30 cellular contexts compared by ENCODE assay signal in genomic region chr12:124450376-124450750, GRCh38.
DNase-seq lines count a peak whose midpoint lies in the region; ATAC-seq and TF ChIP-seq lines count a peak whose summit lies in the region.
"Had no signal": no experiment of that assay in that cellular context is flagged by ENCODE, and none has a peak within 500 bp of the region (broad histone marks: within the 10 kb centered on the region; RNA-seq: fewer than 3 reads in every experiment).

No MANE protein-coding gene starts in this region.

- H3K27me3 ChIP-seq in spleen (replicated peaks in 1 of 7): no peaks in the 10 kb centered on the region
- H3K27me3 ChIP-seq: gastroesophageal sphincter, upper lobe of left lung had no signal

- peak overlapping the region in 4 of 6 donors; percentile 87 to 94 (median 94) for H3K27ac Mint-ChIP-seq in immature natural killer cell
- H3K27ac Mint-ChIP-seq: activated B cell treated with CpG ODN at 0.5 μM for 24 hours had no signal

- no peak for ATAC-seq in HG03025 (IDR thresholded peaks at IDR 0.05; ENCODE audit: low FRiP score, unreplicated experiment)
- ATAC-seq: gastroesophageal sphincter, left colon had no signal

- peaks cover 7 to 17% (median 15%) of the 10 kb centered on the region in 3 donors for H3K27me3 Mint-ChIP-seq in immature natural killer cell (ENCODE audit: low read depth in 3 of 3)
- H3K27me3 Mint-ChIP-seq: activated B cell treated with CpG ODN at 0.5 μM for 24 hours; activated CD4-positive, alpha-beta T cell treated with anti-CD3 and anti-CD28 coated beads, Interleukin-2, amount 10 ng/mL, durations not matched to agents 7 days and 5 days; IgD-negative memory B cell had no signal

- peak; percentile 42 for DNase-seq in NCI-H1694 (lab: John Stamatoyannopoulos, UW)
- no peak for DNase-seq in NCI-H1694 treated with DMSO at 0.1 percent for 48 hours (lab: John Stamatoyannopoulos, UW)
- no peak for DNase-seq in immature natural killer cell
- DNase-seq in spleen: peak; percentile 69
- DNase-seq in NCI-H2227 (lab: John Stamatoyannopoulos, UW; ENCODE audit: unreplicated experiment): no peak
- DNase-seq in stimulated activated CD4-positive, alpha-beta T cell treated with anti-CD3 and anti-CD28 coated beads, Interleukin-4, amount 100 ng/mL, for 24 hours: no peak
- DNase-seq: activated B cell treated with CpG ODN at 0.5 μM for 24 hours; activated CD4-positive, alpha-beta T cell treated with anti-CD3 and anti-CD28 coated beads, Interleukin-2, amount 10 ng/mL, durations not matched to agents 7 days and 5 days; activated T-cell treated with anti-CD3 and anti-CD28 coated beads, Interleukin-2, amount 50 U/mL, for 48 hours; Calu3; DMS79 treated with DMSO at 0.1 percent for 48 hours; GDM1; GM23248; hippocampal formation; left colon; NCI-H146; NCI-H446 treated with DMSO at 0.1 percent for 48 hours; NCI-H82; stimulated activated CD4-positive, alpha-beta T cell treated with anti-CD3 and anti-CD28 coated beads, Interleukin-1b, Interleukin-23, amount 100 ng/mL, for 48 hours; stimulated activated CD8-positive, alpha-beta memory T cell treated with anti-CD3 and anti-CD28 coated beads, Interleukin-4, amount 100 ng/mL, for 48 hours had no signal

- TF ChIP-seq POLR2A in spleen (IDR thresholded peaks at IDR 0.05): no peak

- intact Hi-C loops in spleen (cut with DNase I; ENCODE audit: low total_unique reads): no loop called here

- peaks cover 34 to 73% (median 51%) of the 10 kb centered on the region in 6 donors for H3K4me1 ChIP-seq in spleen
- H3K4me1 ChIP-seq: parathyroid adenoma had no signal

- H3K4me1 Mint-ChIP-seq in immature natural killer cell: peaks cover 63 to 68% of the 10 kb centered on the region in 2 donors

- H3K36me3 Mint-ChIP-seq in immature natural killer cell: peaks cover 6 to 19% (median 12%) of the 10 kb centered on the region in 3 donors
- H3K36me3 Mint-ChIP-seq: IgD-negative memory B cell had no signal

- peaks cover 0 to 64% (median 17%) of the 10 kb centered on the region in 6 donors for H3K36me3 ChIP-seq in spleen

- H3K9me3 Mint-ChIP-seq in immature natural killer cell: no peaks in the 10 kb centered on the region
- H3K9me3 Mint-ChIP-seq: activated B cell treated with CpG ODN at 0.5 μM for 24 hours; activated CD4-positive, alpha-beta T cell treated with anti-CD3 and anti-CD28 coated beads, Interleukin-2, amount 10 ng/mL, durations not matched to agents 7 days and 5 days; IgD-negative memory B cell; neural crest cell had no signal

- peak overlapping the region; percentile 67 to 80 (median 76) for H3K4me3 Mint-ChIP-seq in immature natural killer cell
- H3K4me3 Mint-ChIP-seq: activated B cell treated with CpG ODN at 0.5 μM for 24 hours; activated CD4-positive, alpha-beta T cell treated with anti-CD3 and anti-CD28 coated beads, Interleukin-2, amount 10 ng/mL, durations not matched to agents 7 days and 5 days; CD14-positive monocyte; neural crest cell had no signal

- H3K4me3 ChIP-seq in spleen: no peak overlapping the region
- H3K4me3 ChIP-seq: gastroesophageal sphincter, GM23248, smooth muscle cell, upper lobe of left lung had no signal

- H3K27ac ChIP-seq in angular gyrus (ENCODE audit: low read depth, low read length): peak overlapping the region; percentile 15
- no peak overlapping the region for H3K27ac ChIP-seq in spleen
- H3K27ac ChIP-seq: 22Rv1, GM23248, parathyroid adenoma, upper lobe of left lung had no signal

- no peak for TF ChIP-seq CTCF in spleen (IDR thresholded peaks at IDR 0.05 in 8 of 11, conservative IDR thresholded peaks at IDR 0.05 in 3 of 11)

- WGBS in spleen, 5 donors: 92 to 94% (median 93%) methylated on average over 14 to 15 of the region's 15 CpGs

- H3K9me3 ChIP-seq in spleen: no peaks in the 10 kb centered on the region
- H3K9me3 ChIP-seq: gastroesophageal sphincter, upper lobe of left lung had no signal

Comparison
In these comparisons a context has a peak if more than half of its experiments do, and no peak if none do; other contexts are left out.
1. DNase-seq: peak in NCI-H1694 (single experiment) and spleen (single experiment); none in NCI-H1694 treated with DMSO at 0.1 percent for 48 hours (single experiment), immature natural killer cell (0 of 3), NCI-H2227 (single experiment) and stimulated activated CD4-positive, alpha-beta T cell treated with anti-CD3 and anti-CD28 coated beads, Interleukin-4, amount 100 ng/mL, for 24 hours (single experiment).